In genomic region chr9:131677051-131677444, GRCh38 we compare ENCODE assay signal across 10 cellular contexts.
DNase-seq lines count a peak whose midpoint lies in the region; ATAC-seq and TF ChIP-seq lines count a peak whose summit lies in the region.
"Had no signal": no experiment of that assay in that cellular context is flagged by ENCODE, and none has a peak within 500 bp of the region (broad histone marks: within the 10 kb centered on the region; RNA-seq: fewer than 3 reads in every experiment).

No MANE protein-coding gene starts in this region.

- DNase-seq in activated CD4-positive, alpha-beta T cell treated with anti-CD3 and anti-CD28 coated beads, Interleukin-2, amount 10 ng/mL, durations not matched to agents 24 days and 14 days, result no peak
- no peak for DNase-seq in activated CD4-positive, alpha-beta T cell treated with anti-CD3 and anti-CD28 coated beads for 1 hour
- DNase-seq in activated naive CD8-positive, alpha-beta T cell treated with anti-CD3 and anti-CD28 coated beads, Interleukin-2, amount 10 ng/mL, durations not matched to agents 7 days and 5 days, result no peak
- DNase-seq in kidney tubule cell (ENCODE audit: low spot score) (peak; percentile 41), testis (no peak), D341Med (ENCODE audit: low spot score) (no peak)
- DNase-seq: 8988T had no signal

- no peaks in the 10 kb centered on the region for H3K27me3 ChIP-seq in testis

- intact Hi-C loops in activated CD4-positive, alpha-beta T cell treated with anti-CD3 and anti-CD28 coated beads, Interleukin-2, amount 10 ng/mL, durations not matched to agents 24 days and 14 days (cut with micrococcal nuclease), result no loop called here
- intact Hi-C loops in testis (cut with DNase I; ENCODE audit: low total_unique reads), result no loop called here

- TF ChIP-seq CTCF in testis (IDR thresholded peaks at IDR 0.05), result no peak

- ATAC-seq in activated naive CD8-positive, alpha-beta T cell treated with anti-CD3 and anti-CD28 coated beads, Interleukin-2, amount 10 ng/mL, durations not matched to agents 7 days and 5 days (ENCODE audit: low read depth), result no peak
- ATAC-seq in GM21381 (IDR thresholded peaks at IDR 0.05; ENCODE audit: unreplicated experiment) (no peak), GM21528 (IDR thresholded peaks at IDR 0.05; ENCODE audit: low FRiP score, unreplicated experiment) (no peak)
- ATAC-seq: activated CD4-positive, CD25-positive, alpha-beta regulatory T cell treated with anti-CD3 and anti-CD28 coated beads, Interleukin-2, amount 50 U/mL, for 24 hours had no signal

- peaks cover 16% of the 10 kb centered on the region for H3K36me3 Mint-ChIP-seq in activated CD4-positive, alpha-beta T cell treated with anti-CD3 and anti-CD28 coated beads, Interleukin-2, amount 10 ng/mL, durations not matched to agents 24 days and 14 days (ENCODE audit: low read depth)
- H3K36me3 Mint-ChIP-seq in activated naive CD8-positive, alpha-beta T cell treated with anti-CD3 and anti-CD28 coated beads, Interleukin-2, amount 10 ng/mL, durations not matched to agents 7 days and 5 days, result peaks cover 4% of the 10 kb centered on the region

- H3K9me3 ChIP-seq in testis, result no peaks in the 10 kb centered on the region

- POLR2A ChIA-PET in activated naive CD8-positive, alpha-beta T cell treated with anti-CD3 and anti-CD28 coated beads, Interleukin-2, amount 10 ng/mL, durations not matched to agents 7 days and 5 days (lab: Charles Lee), result interaction anchor here (1.1 to 5.2 kb wide), 6 partner anchors 9 to 92 kb away, joined by 3 to 42 read pairs (median 8); partner anchors contain the start of gene RAPGEF1

- peak overlapping the region; percentile 95 for H3K27ac Mint-ChIP-seq in activated CD4-positive, alpha-beta T cell treated with anti-CD3 and anti-CD28 coated beads, Interleukin-2, amount 10 ng/mL, durations not matched to agents 24 days and 14 days
- peak overlapping the region; percentile 80 for H3K27ac Mint-ChIP-seq in activated naive CD8-positive, alpha-beta T cell treated with anti-CD3 and anti-CD28 coated beads, Interleukin-2, amount 10 ng/mL, durations not matched to agents 7 days and 5 days

- H3K9me3 Mint-ChIP-seq in activated CD4-positive, alpha-beta T cell treated with anti-CD3 and anti-CD28 coated beads, Interleukin-2, amount 10 ng/mL, durations not matched to agents 24 days and 14 days, result no peaks in the 10 kb centered on the region
- H3K9me3 Mint-ChIP-seq in activated naive CD8-positive, alpha-beta T cell treated with anti-CD3 and anti-CD28 coated beads, Interleukin-2, amount 10 ng/mL, durations not matched to agents 7 days and 5 days, result no peaks in the 10 kb centered on the region

- H3K4me3 Mint-ChIP-seq in activated CD4-positive, alpha-beta T cell treated with anti-CD3 and anti-CD28 coated beads, Interleukin-2, amount 10 ng/mL, durations not matched to agents 24 days and 14 days, result peak overlapping the region; percentile 75
- H3K4me3 Mint-ChIP-seq in activated naive CD8-positive, alpha-beta T cell treated with anti-CD3 and anti-CD28 coated beads, Interleukin-2, amount 10 ng/mL, durations not matched to agents 7 days and 5 days, result peak overlapping the region; percentile 47

- H3K27me3 Mint-ChIP-seq in activated CD4-positive, alpha-beta T cell treated with anti-CD3 and anti-CD28 coated beads, Interleukin-2, amount 10 ng/mL, durations not matched to agents 24 days and 14 days, result no peaks in the 10 kb centered on the region
- no peaks in the 10 kb centered on the region for H3K27me3 Mint-ChIP-seq in activated naive CD8-positive, alpha-beta T cell treated with anti-CD3 and anti-CD28 coated beads, Interleukin-2, amount 10 ng/mL, durations not matched to agents 7 days and 5 days

- WGBS in testis, 2 donors, result 21 to 36% methylated on average over 4 of the region's 4 CpGs

- H3K36me3 ChIP-seq in testis (ENCODE audit: low read depth, missing control alignments), result no peaks in the 10 kb centered on the region

- no peak overlapping the region for H3K4me3 ChIP-seq in testis

- H3K27ac ChIP-seq in testis, result peak overlapping the region; percentile 77 to 90

- TF ChIP-seq POLR2A in testis (IDR thresholded peaks at IDR 0.05), result no peak

- H3K4me1 Mint-ChIP-seq in activated CD4-positive, alpha-beta T cell treated with anti-CD3 and anti-CD28 coated beads, Interleukin-2, amount 10 ng/mL, durations not matched to agents 24 days and 14 days, result peaks cover 76% of the 10 kb centered on the region
- peaks cover 56% of the 10 kb centered on the region for H3K4me1 Mint-ChIP-seq in activated naive CD8-positive, alpha-beta T cell treated with anti-CD3 and anti-CD28 coated beads, Interleukin-2, amount 10 ng/mL, durations not matched to agents 7 days and 5 days

- H3K4me1 ChIP-seq in testis, result peaks cover 57% of the 10 kb centered on the region
